Comparison of ENCODE assay signal across 8 cellular contexts in the genomic region with DNA sequence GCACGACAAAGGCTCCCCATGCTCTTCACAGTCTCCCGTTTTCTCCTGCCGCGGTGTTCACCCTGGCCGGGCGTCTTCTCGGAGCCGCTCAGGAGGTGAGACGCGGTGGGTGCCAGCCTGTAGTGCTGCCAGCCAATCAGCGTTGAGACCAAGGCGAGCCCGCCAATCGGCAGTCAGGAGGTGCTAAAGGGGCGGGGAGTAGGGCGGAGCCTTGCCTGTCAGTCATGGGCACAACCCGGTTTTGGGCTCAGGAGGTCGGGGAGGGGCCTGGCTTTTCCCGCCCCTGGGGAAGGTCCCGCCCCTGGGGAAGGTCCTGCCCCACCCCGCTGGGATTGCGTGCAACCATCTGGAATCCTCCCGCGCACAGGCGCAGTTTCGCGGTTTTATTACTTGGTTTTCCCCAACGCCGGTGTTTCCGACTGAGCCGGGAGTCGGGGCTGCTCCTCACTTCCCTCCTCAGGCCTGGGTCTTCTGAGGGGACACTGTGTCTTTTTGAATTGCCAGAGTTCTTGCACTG. TPM values are rescaled to one million over a fixed set of nuclear protein-coding genes. Genes with fewer than 3 reads are reported as not detected.
DNase-seq lines count a peak whose midpoint lies in the region; ATAC-seq, FAIRE-seq and TF ChIP-seq lines count a peak whose summit lies in the region.

Gene PRDM7 (minus strand): TSS at position 92 of the 517 bp plus-strand sequence. CDS start 1,421 bp downstream, outside the sequence.

- peak within 1 kb of the TSS; percentile 71 for H3K4me3 ChIP-seq in CD8-positive, alpha-beta T cell (ENCODE audit: low read depth, low read length)
- H3K4me3 ChIP-seq in OCI-LY3 (ENCODE audit: low read length): peak within 1 kb of the TSS; percentile 72

- TF ChIP-seq POLR2A in erythroblast (IDR thresholded peaks at IDR 0.05; ENCODE audit: low read length): no peak

- H3K9ac ChIP-seq in OCI-LY3 (ENCODE audit: low read length): peak within 1 kb of the TSS; percentile 52

- H3K36me3 ChIP-seq in CD8-positive, alpha-beta T cell (ENCODE audit: insufficient read depth, low read length): no peaks in the 10 kb centered on the region
- H3K36me3 ChIP-seq in OCI-LY3 (replicated peaks; ENCODE audit: low read depth, low read length): no peaks in the 10 kb centered on the region

- POLR2A ChIA-PET in CD8-positive, alpha-beta T cell (lab: Charles Lee): no interaction called here

- peak within 1 kb of the TSS; percentile 79 for H3K4me2 ChIP-seq in OCI-LY3 (ENCODE audit: low read length)

- peaks cover 2% of the 10 kb centered on the region for H3K27me3 Mint-ChIP-seq in CD8-positive, alpha-beta T cell (ENCODE audit: low read depth)

- peaks cover 10% of the 10 kb centered on the region for H3K4me1 ChIP-seq in CD8-positive, alpha-beta T cell (ENCODE audit: insufficient read depth, low read length)
- H3K4me1 ChIP-seq in OCI-LY3 (ENCODE audit: low read length): peaks cover 5% of the 10 kb centered on the region

- H3K9me3 Mint-ChIP-seq in CD8-positive, alpha-beta T cell: no peaks in the 10 kb centered on the region

- CTCF ChIA-PET in CD8-positive, alpha-beta T cell (lab: Charles Lee): no interaction called here

- no peaks in the 10 kb centered on the region for H3K27me3 ChIP-seq in CD8-positive, alpha-beta T cell (ENCODE audit: insufficient read depth, low read length)
- peaks cover 22% of the 10 kb centered on the region for H3K27me3 ChIP-seq in OCI-LY3 (ENCODE audit: low read depth, low read length)

- no peak for FAIRE-seq in HTR-8/SVneo (lab: Jason Lieb, UNC)

- peak within 1 kb of the TSS; percentile 81 for H3K27ac Mint-ChIP-seq in CD8-positive, alpha-beta T cell

- TF ChIP-seq CTCF in CD8-positive, alpha-beta T cell (IDR thresholded peaks at IDR 0.05): no peak
- no peak for TF ChIP-seq CTCF in OCI-LY3 (IDR thresholded peaks at IDR 0.05; ENCODE audit: low read depth, low read length)

- no peaks in the 10 kb centered on the region for H4K20me1 ChIP-seq in OCI-LY3 (ENCODE audit: insufficient read depth, low read length)

- H3K36me3 Mint-ChIP-seq in CD8-positive, alpha-beta T cell: no peaks in the 10 kb centered on the region

- H3K4me1 Mint-ChIP-seq in CD8-positive, alpha-beta T cell (ENCODE audit: low read depth): peaks cover 17% of the 10 kb centered on the region

- peak within 1 kb of the TSS; percentile 44 for H2AFZ ChIP-seq in OCI-LY3 (ENCODE audit: low read depth, low read length)

- no peaks in the 10 kb centered on the region for H3K79me2 ChIP-seq in OCI-LY3 (ENCODE audit: low read length)

- H3K27ac ChIP-seq in CD8-positive, alpha-beta T cell (ENCODE audit: low read depth, low read length): peak within 1 kb of the TSS; percentile 45
- no peak within 1 kb of the TSS for H3K27ac ChIP-seq in OCI-LY3 (ENCODE audit: low read length)

- intact Hi-C loops in CD8-positive, alpha-beta T cell (cut with DNase I, micrococcal nuclease): loop anchor here (1.0 to 2.0 kb wide), 2 partner anchors 28 to 202 kb away; no protein-coding TSS in a partner anchor

- H3K9me3 ChIP-seq in CD8-positive, alpha-beta T cell (ENCODE audit: low read length): no peaks in the 10 kb centered on the region
- H3K9me3 ChIP-seq in OCI-LY3 (ENCODE audit: insufficient read depth, low read length): no peaks in the 10 kb centered on the region

- ATAC-seq in CD8-positive, alpha-beta T cell: peak; percentile 92
- peak; percentile 77 for ATAC-seq in GM21367 (IDR thresholded peaks at IDR 0.05; ENCODE audit: unreplicated experiment)

- DNase-seq in CD8-positive, alpha-beta T cell: peak; percentile 85 to 97 (median 93)
- DNase-seq in HTR-8/SVneo (ENCODE audit: insufficient read length, low spot score): peak; percentile 97
- peak; percentile 98 for DNase-seq in activated T-cell treated with anti-CD3 and anti-CD28 coated beads for 48 hours (ENCODE audit: low read depth)
- peak; percentile 88 to 91 for DNase-seq in erythroblast (lab: John Stamatoyannopoulos, UW)
- peak; percentile 95 for DNase-seq in mucosa of gallbladder (ENCODE audit: low spot score)
- DNase-seq in stimulated activated CD8-positive, alpha-beta memory T cell treated with anti-CD3 and anti-CD28 coated beads, Interleukin-2, amount 100 ng/mL, for 48 hours (ENCODE audit: low read depth in 2 of 2): peak; percentile 95 to 97

- H3K4me3 Mint-ChIP-seq in CD8-positive, alpha-beta T cell: peak within 1 kb of the TSS; percentile 90

RNA-seq across cellular contexts. Expression of gene PRDM7, which starts in this region (rescaled TPM):
- total RNA-seq in CD8-positive, alpha-beta T cell: not detected
- total RNA-seq in mucosa of gallbladder: not detected

Comparison
In these comparisons a context has a peak if more than half of its experiments do, and no peak if none do; other contexts are left out.
1. Peak in DNase-seq, ATAC-seq, H3K4me3 ChIP-seq and H3K27ac ChIP-seq in CD8-positive, alpha-beta T cell; RNA of the gene not detected or under 1 TPM.
2. Peak in DNase-seq in mucosa of gallbladder; RNA of the gene not detected or under 1 TPM.